19 cellular contexts compared by ENCODE assay signal in genomic region chr3:160458151-160458550, GRCh38.
DNase-seq lines count a peak whose midpoint lies in the region; ATAC-seq lines count a peak whose summit lies in the region.
"Had no signal": no experiment of that assay in that cellular context is flagged by ENCODE, and none has a peak within 500 bp of the region (broad histone marks: within the 10 kb centered on the region; RNA-seq: fewer than 3 reads in every experiment).

No MANE protein-coding gene starts in this region.

- H3K27ac ChIP-seq in caudate nucleus (ENCODE audit: low read depth, low read length) (peak overlapping the region; percentile 86), substantia nigra (ENCODE audit: low read depth, low read length, poor library complexity, severe bottlenecking) (peak overlapping the region; percentile 62)
- H3K27ac ChIP-seq: A549, KMS-11 had no signal

- DNase-seq in DMS 273 (lab: John Stamatoyannopoulos, UW; ENCODE audit: unreplicated experiment): peak; percentile 94
- peak; percentile 81 for DNase-seq in NCI-H524 treated with DMSO at 0.1 percent for 48 hours (lab: John Stamatoyannopoulos, UW)
- no peak for DNase-seq in caudate nucleus (lab: John Stamatoyannopoulos, UW)
- no peak for DNase-seq in substantia nigra (lab: John Stamatoyannopoulos, UW)
- DNase-seq in GM19240 (ENCODE audit: insufficient read length, low spot score): no peak
- no peak for DNase-seq in pons (ENCODE audit: low spot score)
- DNase-seq: DND-41, GOT3, NCI-H1092 treated with DMSO at 0.1 percent for 48 hours, NCI-H146, NCI-H2029 treated with DMSO at 0.1 percent for 48 hours, NCI-H748 treated with DMSO at 0.1 percent for 48 hours, SIG-M5, SK-N-SH had no signal

- ATAC-seq in GM18907 (IDR thresholded peaks at IDR 0.05; ENCODE audit: unreplicated experiment): no peak
- ATAC-seq: A549, HCT116, Panc1 had no signal

Comparison
In these comparisons a context has a peak if more than half of its experiments do, and no peak if none do; other contexts are left out.
1. DNase-seq: peak in DMS 273 (single experiment) and NCI-H524 treated with DMSO at 0.1 percent for 48 hours (single experiment); none in caudate nucleus (0 of 61), substantia nigra (0 of 49), GM19240 (single experiment) and pons (single experiment).